Comparison of ENCODE assay signal across 28 cellular contexts in the genomic region with DNA sequence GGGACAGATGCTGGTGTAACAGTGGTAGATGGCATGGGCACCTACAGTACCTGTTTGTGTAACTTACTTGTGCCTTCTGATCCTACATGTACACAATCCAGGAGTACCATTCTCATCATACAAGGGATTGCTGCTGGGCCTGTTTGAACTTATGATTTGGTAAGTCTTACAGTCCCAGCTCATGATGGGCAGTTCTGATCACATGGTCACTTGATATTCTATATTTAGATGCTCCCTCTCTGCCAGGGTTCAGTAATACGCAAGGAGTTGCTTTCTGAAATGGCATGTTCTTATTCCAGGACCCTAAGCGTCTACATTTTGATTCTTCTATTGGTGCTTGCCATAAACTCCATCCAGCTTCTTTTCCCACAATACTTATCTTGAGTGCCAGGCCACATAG.
"Had no signal": no experiment of that assay in that cellular context is flagged by ENCODE, and none has a peak within 500 bp of the region (broad histone marks: within the 10 kb centered on the region; RNA-seq: fewer than 3 reads in every experiment).

No MANE protein-coding gene starts in this region.

- H3K4me1 ChIP-seq: colonic mucosa had no signal

- H3K27me3 ChIP-seq: brain microvascular endothelial cell had no signal

- H3K27ac ChIP-seq: brain microvascular endothelial cell, colonic mucosa, WERI-Rb-1 had no signal

- ATAC-seq: activated CD4-positive, CD25-positive, alpha-beta regulatory T cell treated with anti-CD3 and anti-CD28 coated beads, Interleukin-2, amount 50 U/mL, for 24 hours; activated CD8-positive, alpha-beta T cell treated with anti-CD3 and anti-CD28 coated beads for 36 hours; activated T-cell treated with anti-CD3 and anti-CD28 coated beads, Interleukin-2, amount 50 U/mL, for 4 hours; activated T-helper 17 cell treated with anti-CD3 and anti-CD28 coated beads, Interleukin-2, amount 50 U/mL, for 72 hours; esophagus mucosa; T-helper 17 cell had no signal

- H3K9me3 ChIP-seq: colonic mucosa had no signal

- H3K36me3 ChIP-seq: brain microvascular endothelial cell, colonic mucosa, WERI-Rb-1 had no signal

- H3K4me3 ChIP-seq: colonic mucosa had no signal

- DNase-seq: activated B cell treated with CpG ODN at 0.5 μM for 24 hours; activated CD4-positive, alpha-beta T cell treated with anti-CD3 and anti-CD28 coated beads for 48 hours; activated CD4-positive, alpha-beta T cell treated with anti-CD3 and anti-CD28 coated beads, Interleukin-2, amount 50 U/mL, for 1 hour; activated CD4-positive, alpha-beta T cell treated with anti-CD3 and anti-CD28 coated beads, Interleukin-2, amount 50 U/mL, for 48 hours; activated CD8-positive, alpha-beta memory T cell treated with anti-CD3 and anti-CD28 coated beads for 24 hours; activated CD8-positive, alpha-beta T cell treated with anti-CD3 and anti-CD28 coated beads for 36 hours; activated effector memory CD4-positive, alpha-beta T cell treated with Interleukin-2 at 50 U/mL for 16 hours; activated gamma-delta T cell treated with Interleukin-2 at 50 U/mL for 16 hours; activated naive CD4-positive, alpha-beta T cell treated with anti-CD3 and anti-CD28 coated beads, Interleukin-2, amount 50 U/mL, for 16 hours; activated naive CD4-positive, alpha-beta T cell treated with Interleukin-2 at 50 U/mL for 16 hours; activated T-cell treated with anti-CD3 and anti-CD28 coated beads, Interleukin-2, amount 50 U/mL, for 4 hours; amniotic stem cell; anterior cingulate cortex; brain microvascular endothelial cell; central memory CD4-positive, alpha-beta T cell; cerebellar nuclear complex; colonic mucosa; effector memory CD4-positive, alpha-beta T cell; endodermal cell; foreskin fibroblast; glutamatergic neuron; T-helper 1 cell; T-helper 17 cell; T1000; WERI-Rb-1 had no signal
